Comparison of ENCODE assay signal across 15 cellular contexts in genomic region chr19:38277549-38277948, GRCh38. TPM values are rescaled to one million over a fixed set of nuclear protein-coding genes. Genes with fewer than 3 reads are reported as not detected.
DNase-seq lines count a peak whose midpoint lies in the region; ATAC-seq and TF ChIP-seq lines count a peak whose summit lies in the region.
"Had no signal": no experiment of that assay in that cellular context is flagged by ENCODE, and none has a peak within 500 bp of the region (broad histone marks: within the 10 kb centered on the region; RNA-seq: fewer than 3 reads in every experiment).

No MANE protein-coding gene starts in this region.

- H3K4me3 ChIP-seq in RWPE2 (ENCODE audit: severe bottlenecking) (no peak overlapping the region), fibroblast of lung (replicated peaks in 1 of 4; ENCODE audit: control extremely low read depth in 1 of 4, insufficient read depth in 1 of 4, low read depth in 3 of 4, low read length in 4 of 4) (no peak overlapping the region), psoas muscle (no peak overlapping the region)

- WGBS in psoas muscle, 3 donors = 34 to 49% (median 38%) methylated on average over 5 of the region's 5 CpGs

- peak; percentile 61 for ATAC-seq in RWPE2 (ENCODE audit: low read depth)
- no peak for ATAC-seq in psoas muscle
- ATAC-seq in GM21723 (IDR thresholded peaks at IDR 0.05; ENCODE audit: unreplicated experiment) = no peak
- no peak for ATAC-seq in GM21515 (IDR thresholded peaks at IDR 0.05; ENCODE audit: unreplicated experiment)
- ATAC-seq: naive thymus-derived CD8-positive, alpha-beta T cell had no signal

- peak overlapping the region; percentile 11 for H3K9ac ChIP-seq in fibroblast of lung (ENCODE audit: insufficient read depth, low read length)

- TF ChIP-seq CTCF in AG09319 (IDR thresholded peaks at IDR 0.05; ENCODE audit: low read depth, low read length) (no peak), RWPE2 (IDR thresholded peaks at IDR 0.05; ENCODE audit: poor library complexity, severe bottlenecking) (no peak), fibroblast of lung (conservative IDR thresholded peaks at IDR 0.05 in 1 of 2, IDR thresholded peaks at IDR 0.05 in 1 of 2; ENCODE audit: low read depth in 1 of 2, low read length in 2 of 2) (no peak), psoas muscle (IDR thresholded peaks at IDR 0.05) (no peak)

- H3K27ac ChIP-seq in RWPE2 (ENCODE audit: poor library complexity, severe bottlenecking) (peak overlapping the region; percentile 49), fibroblast of lung (ENCODE audit: insufficient read depth, low read length) (peak overlapping the region; percentile 50), psoas muscle (peak overlapping the region; percentile 66)
- H3K27ac ChIP-seq: brain microvascular endothelial cell had no signal

- intact Hi-C loops in psoas muscle (cut with DNase I) = no loop called here

- no peaks in the 10 kb centered on the region for H4K20me1 ChIP-seq in fibroblast of lung (ENCODE audit: control insufficient read depth, extremely low read depth, insufficient read depth, low read length)

- H3K9me3 ChIP-seq in RWPE2 (ENCODE audit: severe bottlenecking) (no peaks in the 10 kb centered on the region), fibroblast of lung (ENCODE audit: control insufficient read depth, insufficient read depth, low read depth, low read length) (no peaks in the 10 kb centered on the region), psoas muscle (no peaks in the 10 kb centered on the region)

- DNase-seq in AG09319 (ENCODE audit: extremely low read depth, low read depth) = peak; percentile 24
- DNase-seq in RWPE2 (ENCODE audit: low spot score) = no peak
- DNase-seq in fibroblast of lung (ENCODE audit: low read depth in 2 of 2) = peak in 1 of 2 donors; percentile 68
- no peak for DNase-seq in psoas muscle
- no peak for DNase-seq in COLO668 (lab: John Stamatoyannopoulos, UW; ENCODE audit: unreplicated experiment)
- DNase-seq in Ammon's horn (ENCODE audit: low spot score) = no peak
- DNase-seq: brain microvascular endothelial cell; C1 segment of cervical spinal cord; H7; hippocampal formation; naive thymus-derived CD8-positive, alpha-beta T cell; NCI-H526 treated with DMSO at 0.1 percent for 48 hours; stimulated activated CD4-positive, alpha-beta T cell treated with anti-CD3 and anti-CD28 coated beads, Interleukin-4, amount 100 ng/mL, for 24 hours had no signal

- H3K36me3 ChIP-seq in RWPE2 (ENCODE audit: low read depth) (peaks cover 74% of the 10 kb centered on the region), fibroblast of lung (ENCODE audit: control insufficient read depth, insufficient read depth, low read length) (no peaks in the 10 kb centered on the region), psoas muscle (ENCODE audit: insufficient read depth in 1 of 2, low read depth in 1 of 2) (no peaks in the 10 kb centered on the region)
- H3K36me3 ChIP-seq: brain microvascular endothelial cell had no signal

- H2AFZ ChIP-seq in fibroblast of lung (ENCODE audit: low read length) = no peak overlapping the region

- H3K27me3 ChIP-seq in RWPE2 (ENCODE audit: insufficient read depth, poor library complexity, severe bottlenecking) (no peaks in the 10 kb centered on the region), fibroblast of lung (ENCODE audit: control insufficient read depth, insufficient read depth, low read length) (no peaks in the 10 kb centered on the region), psoas muscle (ENCODE audit: insufficient read depth in 3 of 3, low read length in 2 of 3) (no peaks in the 10 kb centered on the region)
- H3K27me3 ChIP-seq: brain microvascular endothelial cell had no signal

- H3K4me1 ChIP-seq in RWPE2 (ENCODE audit: insufficient read depth, poor library complexity, severe bottlenecking) (peaks cover 30% of the 10 kb centered on the region), fibroblast of lung (ENCODE audit: control insufficient read depth, extremely low read depth, insufficient read depth, low read length) (peaks cover 16% of the 10 kb centered on the region), psoas muscle (no peaks in the 10 kb centered on the region)

- no peaks in the 10 kb centered on the region for H3K79me2 ChIP-seq in fibroblast of lung (ENCODE audit: control insufficient read depth, insufficient read depth, low read length)

- peak overlapping the region; percentile 3 for H3K4me2 ChIP-seq in fibroblast of lung (ENCODE audit: extremely low read depth, insufficient read depth, low read length)

RNA-seq across cellular contexts. Expression of gene SPINT2, which starts 13.2 kb away (rescaled TPM):
- total RNA-seq in fibroblast of lung (4.5 and 8.7 TPM in 2 replicates), psoas muscle (1 to 10 TPM in 2 of 4 donors, under 1 TPM in 2; 0.95 to 2.2 (median 1.2) TPM)
- polyA plus RNA-seq in fibroblast of lung (2.1 and 4.6 TPM in 2 replicates), psoas muscle (1 to 10 TPM in 1 of 3 donors, under 1 TPM in 2; 0.49 to 1.1 (median 0.59) TPM)
- 2.1 and 7.6 TPM in 2 replicates for polyA plus RNA-seq in fibroblast of lung (2012)
- polyA minus RNA-seq in fibroblast of lung (ENCODE audit: low replicate concordance) = 1.6 and 24.3 TPM in 2 replicates

RNA-seq across cellular contexts. Expression of gene PPP1R14A, which starts 21.4 kb away (rescaled TPM):
- 2.1 and 7.1 TPM in 2 replicates for total RNA-seq in fibroblast of lung
- 2.2 and 146 TPM in 2 replicates for polyA plus RNA-seq in fibroblast of lung
- polyA plus RNA-seq in fibroblast of lung (2012) = 7.5 and 373 TPM in 2 replicates
- 0.52 and 15.9 TPM in 2 replicates for polyA minus RNA-seq in fibroblast of lung (ENCODE audit: low replicate concordance)
- 10 to 100 TPM in 3 of 4 donors, 1 to 10 TPM in 1; 9.2 to 17.0 (median 11.3) TPM for total RNA-seq in psoas muscle
- 10 to 100 TPM in 2 of 3 donors, 1 to 10 TPM in 1; 9.9 to 18.7 (median 12.1) TPM for polyA plus RNA-seq in psoas muscle
- polyA plus RNA-seq: naive thymus-derived CD8-positive, alpha-beta T cell had no signal

RNA-seq across cellular contexts. Expression of gene C19orf33, which starts 26.5 kb away (rescaled TPM):
- total RNA-seq in fibroblast of lung (not detected in 2 replicates), psoas muscle (1 to 10 TPM in 2 of 4 donors, not detected in 2; 3.4 to 3.7 TPM)
- polyA plus RNA-seq in fibroblast of lung (not detected in 2 replicates), psoas muscle (1 to 10 TPM; 3.7 to 7.1 (median 6.5) TPM)
- polyA plus RNA-seq in fibroblast of lung (2012) = 0.37 TPM in 1 of 2 replicates, not detected in the other
- not detected in 2 replicates for polyA minus RNA-seq in fibroblast of lung (ENCODE audit: low replicate concordance)

RNA-seq across cellular contexts. Expression of gene YIF1B, which starts 38.2 kb away (rescaled TPM):
- total RNA-seq in fibroblast of lung (32.6 and 73.3 TPM in 2 replicates), psoas muscle (10 to 100 TPM; 20.1 to 27.2 (median 21.6) TPM)
- polyA plus RNA-seq in fibroblast of lung (67.2 and 96.5 TPM in 2 replicates), psoas muscle (10 to 100 TPM; 38.8 to 57.7 (median 42.7) TPM)
- 96.8 and 126 TPM in 2 replicates for polyA plus RNA-seq in fibroblast of lung (2012)
- polyA minus RNA-seq in fibroblast of lung (ENCODE audit: low replicate concordance) = 133 and 206 TPM in 2 replicates

RNA-seq across cellular contexts. Expression of gene KCNK6, which starts 42.1 kb away (rescaled TPM):
- 1.8 and 3.0 TPM in 2 replicates for total RNA-seq in fibroblast of lung
- 4.0 and 48.1 TPM in 2 replicates for polyA plus RNA-seq in fibroblast of lung
- 4.1 and 52.8 TPM in 2 replicates for polyA plus RNA-seq in fibroblast of lung (2012)
- 2.3 and 37.9 TPM in 2 replicates for polyA minus RNA-seq in fibroblast of lung (ENCODE audit: low replicate concordance)
- total RNA-seq in psoas muscle = under 1 TPM; 0.54 to 0.69 (median 0.64) TPM
- polyA plus RNA-seq in psoas muscle = under 1 TPM; 0.21 to 0.42 (median 0.39) TPM
